ENCODE assay signal across 8 cellular contexts in genomic region chr12:7189398-7190267, GRCh38. TPM values are rescaled to one million over a fixed set of nuclear protein-coding genes. Genes with fewer than 3 reads are reported as not detected.
A peak's percentile ranks its signal among the peaks of the same experiment; 100 is the strongest.
DNase-seq lines count a peak whose midpoint lies in the region; ATAC-seq, FAIRE-seq and TF ChIP-seq lines count a peak whose summit lies in the region.

Gene PEX5, plus strand, starts transcription at chr12:7189686. Its CDS starts 692 bp downstream, at chr12:7190378.

- ATAC-seq in GM19372 (IDR thresholded peaks at IDR 0.05; ENCODE audit: low read depth, unreplicated experiment) = peak; percentile 94
- peak; percentile 87 for ATAC-seq in HG03558 (IDR thresholded peaks at IDR 0.05; ENCODE audit: extremely low read depth, unreplicated experiment)
- ATAC-seq in HepG2 = peak; percentile 90

- H3K4me2 ChIP-seq in HepG2 (ENCODE audit: low read depth, low read length) = peak within 1 kb of the TSS; percentile 95

- CTCF ChIA-PET in HepG2 (lab: Yijun Ruan, JAX; ENCODE audit: low intra/inter-chr PET ratio, low total read pairs) = interaction anchor here (2.3 kb wide), 1 partner anchor 47 kb away, joined by 16 read pairs; no protein-coding TSS in a partner anchor

- H3K4me3 ChIP-seq in HepG2 (replicated peaks in 1 of 3; ENCODE audit: insufficient read depth in 1 of 3, low read depth in 2 of 3, low read length in 3 of 3) = peak within 1 kb of the TSS; percentile 77 to 95 (median 84)

- WGBS in HepG2 (ENCODE audit: low lambda C conversion rate) = 1% methylated on average over 26 of the region's 68 CpGs

- intact Hi-C loops in HepG2 (cut with micrococcal nuclease; ENCODE audit: unreplicated experiment) = no loop called here

- POLR2A ChIA-PET in HepG2 (lab: Yijun Ruan, JAX) = interaction anchor here (0.7 to 2.0 kb wide), 2 partner anchors 64 to 66 kb away, joined by 3 to 5 read pairs; no protein-coding TSS in a partner anchor

- H3K9ac ChIP-seq in HepG2 (ENCODE audit: insufficient read depth, low read depth, low read length) = peak within 1 kb of the TSS; percentile 75

- peaks cover 0 to 14% of the 10 kb centered on the region in 2 experiments; a peak in 2 of 5 replicates for H3K36me3 ChIP-seq in HepG2 (replicated peaks in 1 of 2; ENCODE audit: control insufficient read depth in 1 of 2, insufficient read depth in 2 of 2, low read length in 2 of 2)

- TF ChIP-seq POLR2A in HepG2 (IDR thresholded peaks at IDR 0.05; ENCODE audit: insufficient read depth in 1 of 2, low read depth in 2 of 2, low read length in 2 of 2) = peak in 1 of 2 experiments; percentile 50; a peak in 2 of 4 replicates

- no peaks in the 10 kb centered on the region for H4K20me1 ChIP-seq in HepG2 (ENCODE audit: insufficient read depth, low read length)

- no peak for TF ChIP-seq CTCF in C4-2B (conservative IDR thresholded peaks at IDR 0.05)
- TF ChIP-seq CTCF in HepG2 (CRISPR knock-in tag; IDR thresholded peaks at IDR 0.05) = no peak

- TF ChIP-seq EP300 in HepG2 (IDR thresholded peaks at IDR 0.05; ENCODE audit: low read depth in 2 of 2, low read length in 2 of 2) = no peak
- no peak for TF ChIP-seq EP300 in HepG2 (CRISPR knock-in tag; IDR thresholded peaks at IDR 0.05; ENCODE audit: borderline replicate concordance)

- peaks cover 37% of the 10 kb centered on the region for H3K4me1 ChIP-seq in HepG2 (ENCODE audit: insufficient read depth, low read length)

- H3K9me3 ChIP-seq in HepG2 (ENCODE audit: low read length) = no peaks in the 10 kb centered on the region

- no TSS peak for BruUV-seq in HepG2 (replicated peaks; lab: Mats Ljungman, UMichigan)

- 0 out of 2 replicates have a peak, but pooled peaks have one; percentile 41 for TF ChIP-seq RAD21 in HepG2 (CRISPR knock-in tag; IDR thresholded peaks at IDR 0.05)

- peak within 1 kb of the TSS; percentile 95 for H2AFZ ChIP-seq in HepG2 (ENCODE audit: low read length)

- FAIRE-seq in HepG2 (lab: Jason Lieb, UNC) = peak; percentile 28

- H3K27me3 ChIP-seq in HepG2 (ENCODE audit: control insufficient read depth in 1 of 2, insufficient read depth in 2 of 2, low read length in 2 of 2) = no peaks in the 10 kb centered on the region; a peak in 1 of 5 replicates

- in situ Hi-C loops in HepG2 (cut with HindIII; ENCODE audit: extremely low pct_ligation_motif_present, low pct_unique_long_range_greater_than_20kb) = loop anchor here (5.0 kb wide), 1 partner anchor 57 kb away; the partner anchor contains the start of gene CLSTN3

- H3K79me2 ChIP-seq in HepG2 (ENCODE audit: insufficient read depth, low read length) = peaks cover 5% of the 10 kb centered on the region

- H3K27ac ChIP-seq in C4-2B (peak within 1 kb of the TSS; percentile 84), HepG2 (ENCODE audit: extremely low read length, insufficient read depth, low read length) (peak within 1 kb of the TSS; percentile 52)

- DNase-seq in NCI-H748 (lab: John Stamatoyannopoulos, UW; ENCODE audit: unreplicated experiment) = peak; percentile 94
- peak; percentile 82 to 83 for DNase-seq in activated CD4-positive, alpha-beta T cell treated with anti-CD3 and anti-CD28 coated beads, Interleukin-2, amount 50 U/mL, for 48 hours
- DNase-seq in dermis blood vessel endothelial cell = peak; percentile 95
- peak; percentile 83 for DNase-seq in HepG2 (ENCODE audit: low spot score)
- DNase-seq in stimulated activated CD4-positive, alpha-beta T cell treated with anti-CD3 and anti-CD28 coated beads, Interleukin-2, amount 100 ng/mL, for 48 hours = peak; percentile 71 to 73

TF ChIP-seq in HepG2, 621 proteins besides CTCF, POLR2A, EP300 and RAD21 (continues in another document):
- no peak for TF ChIP-seq NONO (IDR thresholded peaks at IDR 0.05)
- TF ChIP-seq NONO (CRISPR knock-in tag; conservative IDR thresholded peaks at IDR 0.05) = peak; percentile 59; the same call in 1 of the 2 replicates
- TF ChIP-seq ATF5 (CRISPR knock-in tag; IDR thresholded peaks at IDR 0.05; ENCODE audit: low read depth) = no peak
- no peak for TF ChIP-seq BRF2 (CRISPR knock-in tag; IDR thresholded peaks at IDR 0.05)
- TF ChIP-seq SRSF4 (IDR thresholded peaks at IDR 0.05; ENCODE audit: low read depth, low read length, poor library complexity, severe bottlenecking) = no peak
- no peak for TF ChIP-seq ZNF639 (CRISPR knock-in tag; conservative IDR thresholded peaks at IDR 0.05)
- no peak for TF ChIP-seq ZNF30 (CRISPR knock-in tag; IDR thresholded peaks at IDR 0.05)
- TF ChIP-seq ZFP91 (CRISPR knock-in tag; IDR thresholded peaks at IDR 0.05; ENCODE audit: borderline replicate concordance) = peak; percentile 99
- no peak for TF ChIP-seq MTF2 (CRISPR knock-in tag; IDR thresholded peaks at IDR 0.05; ENCODE audit: borderline replicate concordance)

RNA-seq across cellular contexts. Expression of gene PEX5, which starts in this region (rescaled TPM):
- total RNA-seq in dermis blood vessel endothelial cell = 36.2 and 36.8 TPM in 2 replicates
- total RNA-seq in HepG2 (2016; rRNA removed; fragmentation: Illumina TruSeq; extraction: Trizol) = 29.0 and 35.2 TPM in 2 replicates
- 25.2 and 29.3 TPM in 2 replicates for total RNA-seq in HepG2 (2016; cell fraction: cytosol; rRNA removed; fragmentation: Illumina TruSeq; extraction: Trizol; ENCODE audit: low read depth)
- total RNA-seq in HepG2 (2016; cell fraction: insoluble cytoplasmic fraction; rRNA removed; fragmentation: Illumina TruSeq; extraction: Trizol) = 29.8 and 33.2 TPM in 2 replicates
- 26.2 and 26.3 TPM in 2 replicates for total RNA-seq in HepG2 (2016; cell fraction: membrane; rRNA removed; fragmentation: Illumina TruSeq; extraction: Trizol)
- 19.6 and 20.8 TPM in 2 replicates for total RNA-seq in HepG2 (2016; cell fraction: nucleus; rRNA removed; fragmentation: Illumina TruSeq; extraction: Trizol)
- polyA plus RNA-seq in HepG2 (2011; rRNA removed) = 16.4 and 17.4 TPM in 2 replicates
- polyA plus RNA-seq in HepG2 (2011; cell fraction: cytosol; rRNA removed) = 15.0 and 16.0 TPM in 2 replicates
- 23.2 and 24.1 TPM in 2 replicates for polyA plus RNA-seq in HepG2 (2011; cell fraction: nucleus; rRNA removed)
- polyA plus RNA-seq in HepG2 (2012) = 22.6 and 23.6 TPM in 2 replicates
- 5.1 and 5.5 TPM in 2 replicates for polyA plus RNA-seq in HepG2 (2016; cell fraction: cytosol; fragmentation: Illumina TruSeq; extraction: Trizol; ENCODE audit: low read depth)
- polyA plus RNA-seq in HepG2 (2016; cell fraction: insoluble cytoplasmic fraction; fragmentation: Illumina TruSeq; extraction: Trizol; ENCODE audit: low read depth) = 26.7 and 30.1 TPM in 2 replicates
- polyA plus RNA-seq in HepG2 (2016; cell fraction: membrane; fragmentation: Illumina TruSeq; extraction: Trizol; ENCODE audit: low read depth) = 12.7 and 15.4 TPM in 2 replicates
- polyA plus RNA-seq in HepG2 (2016; cell fraction: nucleus; fragmentation: Illumina TruSeq; extraction: Trizol; ENCODE audit: insufficient read depth, low read depth) = 26.8 and 27.9 TPM in 2 replicates
- polyA minus RNA-seq in HepG2 (2011; rRNA and poly(A)+ RNA removed; ENCODE audit: low replicate concordance) = 23.0 and 24.3 TPM in 2 replicates
- 11.6 and 15.5 TPM in 2 replicates for polyA minus RNA-seq in HepG2 (2011; cell fraction: cytosol; rRNA and poly(A)+ RNA removed)
- 11.2 and 15.5 TPM in 2 replicates for polyA minus RNA-seq in HepG2 (2011; cell fraction: nucleus; rRNA and poly(A)+ RNA removed)

Comparison
In these comparisons a context has a peak if more than half of its experiments do, and no peak if none do; other contexts are left out.
1. Peak in every context shown above with its lines: DNase-seq, ATAC-seq, H3K4me3 ChIP-seq and H3K27ac ChIP-seq.